In the genomic region with DNA sequence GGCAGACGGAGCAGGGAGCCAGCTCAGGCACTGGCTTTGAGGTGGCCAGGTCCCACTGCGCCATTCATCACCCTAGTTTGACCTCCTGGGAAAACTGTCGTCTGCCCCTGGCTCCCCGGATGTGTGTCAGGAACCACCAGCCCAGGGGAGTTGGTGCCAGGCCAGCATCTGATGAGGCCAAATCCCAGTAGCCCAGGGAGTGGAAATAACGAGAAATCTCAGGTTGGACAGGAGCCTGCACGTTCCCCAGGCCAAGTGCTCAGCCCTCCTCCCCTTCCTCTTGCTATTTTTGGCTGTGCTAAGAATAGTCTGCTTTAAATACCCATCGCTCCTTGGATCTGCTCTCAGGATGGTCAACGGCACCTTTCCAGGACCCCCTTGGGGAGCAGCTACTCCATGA, we compare ENCODE assay signal across 14 cellular contexts.
DNase-seq lines count a peak whose midpoint lies in the region; ATAC-seq and TF ChIP-seq lines count a peak whose summit lies in the region.
"Had no signal": no experiment of that assay in that cellular context is flagged by ENCODE, and none has a peak within 500 bp of the region (broad histone marks: within the 10 kb centered on the region; RNA-seq: fewer than 3 reads in every experiment).

No MANE protein-coding gene starts in this region.

- H3K4me3 Mint-ChIP-seq in stimulated activated naive B cell treated with anti-CD40 and anti-IgM and Interleukin-4, amounts not matched to agents 10 μg/mL and 1 μg/mL and 100 μg/mL, for 72 hours: no peak overlapping the region
- no peak overlapping the region for H3K4me3 Mint-ChIP-seq in activated naive CD4-positive, alpha-beta T cell treated with anti-CD3 and anti-CD28 coated beads for 36 hours
- H3K4me3 Mint-ChIP-seq: stimulated activated naive CD8-positive, alpha-beta T cell treated with anti-CD3 and anti-CD28 coated beads, Interleukin-15, Interleukin-2, amounts not matched to agents 100 ng/mL and 50 ng/mL, for 24 hours; WTC11 had no signal

- intact Hi-C loops in activated naive CD4-positive, alpha-beta T cell treated with anti-CD3 and anti-CD28 coated beads for 36 hours (cut with micrococcal nuclease): no loop called here
- intact Hi-C loops in PC-9 (cut with micrococcal nuclease; ENCODE audit: unreplicated experiment): no loop called here

- no peak for TF ChIP-seq CTCF in PC-9 (conservative IDR thresholded peaks at IDR 0.05)

- no peaks in the 10 kb centered on the region for H3K4me1 ChIP-seq in PC-9 (replicated peaks; ENCODE audit: insufficient read depth)
- H3K4me1 ChIP-seq: Caco-2 had no signal

- no peak overlapping the region for H3K4me3 ChIP-seq in PC-9

- H3F3A ChIP-seq in PC-9 (ENCODE audit: insufficient read depth, low read depth): no peaks in the 10 kb centered on the region

- ATAC-seq in stimulated activated naive B cell treated with anti-CD40 and anti-IgM and Interleukin-4, amounts not matched to agents 10 μg/mL and 1 μg/mL and 100 μg/mL, for 72 hours (replicated peaks): no peak
- ATAC-seq in GM21526 (IDR thresholded peaks at IDR 0.05; ENCODE audit: low FRiP score, unreplicated experiment): no peak
- ATAC-seq: WTC11 had no signal

- H3K4me1 Mint-ChIP-seq in stimulated activated naive B cell treated with anti-CD40 and anti-IgM and Interleukin-4, amounts not matched to agents 10 μg/mL and 1 μg/mL and 100 μg/mL, for 72 hours: peaks cover 30 to 44% of the 10 kb centered on the region in 2 donors
- H3K4me1 Mint-ChIP-seq in activated naive CD4-positive, alpha-beta T cell treated with anti-CD3 and anti-CD28 coated beads for 36 hours (ENCODE audit: low read depth): peaks cover 14% of the 10 kb centered on the region
- H3K4me1 Mint-ChIP-seq: WTC11 had no signal

- peaks cover 32 to 41% of the 10 kb centered on the region in 2 donors for H3K36me3 Mint-ChIP-seq in stimulated activated naive B cell treated with anti-CD40 and anti-IgM and Interleukin-4, amounts not matched to agents 10 μg/mL and 1 μg/mL and 100 μg/mL, for 72 hours
- peaks cover 1% of the 10 kb centered on the region for H3K36me3 Mint-ChIP-seq in activated naive CD4-positive, alpha-beta T cell treated with anti-CD3 and anti-CD28 coated beads for 36 hours (ENCODE audit: low read depth)
- H3K36me3 Mint-ChIP-seq: WTC11 had no signal

- no peaks in the 10 kb centered on the region for H3K9me3 ChIP-seq in PC-9 (ENCODE audit: insufficient read depth, low read depth)
- H3K9me3 ChIP-seq: Caco-2 had no signal

- CTCF ChIA-PET in activated naive CD4-positive, alpha-beta T cell treated with anti-CD3 and anti-CD28 coated beads for 36 hours (lab: Charles Lee): no interaction called here
- CTCF ChIA-PET in PC-9 (lab: Charles Lee): interaction anchor here (0.6 kb wide), 1 partner anchor 86 kb away, joined by 3 read pairs; no protein-coding TSS in a partner anchor

- H2AFZ ChIP-seq in PC-9: no peak overlapping the region

- no TSS peak for BruUV-seq in PC-9 (replicated peaks; lab: Mats Ljungman, UMichigan)

- H4K20me1 ChIP-seq in PC-9 (ENCODE audit: insufficient read depth): peaks cover 41% of the 10 kb centered on the region

- peak overlapping the region; percentile 86 for H3K27ac Mint-ChIP-seq in stimulated activated naive B cell treated with anti-CD40 and anti-IgM and Interleukin-4, amounts not matched to agents 10 μg/mL and 1 μg/mL and 100 μg/mL, for 72 hours
- H3K27ac Mint-ChIP-seq in activated naive CD4-positive, alpha-beta T cell treated with anti-CD3 and anti-CD28 coated beads for 36 hours: no peak overlapping the region
- H3K27ac Mint-ChIP-seq: stimulated activated naive CD8-positive, alpha-beta T cell treated with anti-CD3 and anti-CD28 coated beads, Interleukin-15, Interleukin-2, amounts not matched to agents 100 ng/mL and 50 ng/mL, for 24 hours; WTC11 had no signal

- H3K36me3 ChIP-seq in PC-9 (ENCODE audit: low read depth): no peaks in the 10 kb centered on the region; the same call in 1 of the 2 replicates

- no peaks in the 10 kb centered on the region for H3K9me3 Mint-ChIP-seq in stimulated activated naive B cell treated with anti-CD40 and anti-IgM and Interleukin-4, amounts not matched to agents 10 μg/mL and 1 μg/mL and 100 μg/mL, for 72 hours
- no peaks in the 10 kb centered on the region for H3K9me3 Mint-ChIP-seq in activated naive CD4-positive, alpha-beta T cell treated with anti-CD3 and anti-CD28 coated beads for 36 hours
- H3K9me3 Mint-ChIP-seq: stimulated activated naive CD8-positive, alpha-beta T cell treated with anti-CD3 and anti-CD28 coated beads, Interleukin-15, Interleukin-2, amounts not matched to agents 100 ng/mL and 50 ng/mL, for 24 hours; WTC11 had no signal

- H3K27ac ChIP-seq in caudate nucleus (ENCODE audit: low read depth, low read length) (peak overlapping the region; percentile 53), PC-9 (no peak overlapping the region)

- no peaks in the 10 kb centered on the region for H3K27me3 Mint-ChIP-seq in stimulated activated naive B cell treated with anti-CD40 and anti-IgM and Interleukin-4, amounts not matched to agents 10 μg/mL and 1 μg/mL and 100 μg/mL, for 72 hours
- H3K27me3 Mint-ChIP-seq in activated naive CD4-positive, alpha-beta T cell treated with anti-CD3 and anti-CD28 coated beads for 36 hours (ENCODE audit: low read depth): no peaks in the 10 kb centered on the region
- H3K27me3 Mint-ChIP-seq: stimulated activated naive CD8-positive, alpha-beta T cell treated with anti-CD3 and anti-CD28 coated beads, Interleukin-15, Interleukin-2, amounts not matched to agents 100 ng/mL and 50 ng/mL, for 24 hours had no signal

- H3K9me2 ChIP-seq in PC-9 (ENCODE audit: insufficient read depth): no peaks in the 10 kb centered on the region

- H3K79me2 ChIP-seq in PC-9 (ENCODE audit: low read depth): no peaks in the 10 kb centered on the region

- H3K27me3 ChIP-seq in PC-9 (ENCODE audit: insufficient read depth, low read depth): no peaks in the 10 kb centered on the region

- DNase-seq in GM04503 (ENCODE audit: low read depth): peak; percentile 39
- peak in 22 of 61 donors; percentile 14 to 68 (median 28) for DNase-seq in caudate nucleus (lab: John Stamatoyannopoulos, UW)
- peak; percentile 39 for DNase-seq in iris pigment epithelial cell (ENCODE audit: low read depth)
- DNase-seq in stimulated activated naive B cell treated with anti-CD40 and anti-IgM and Interleukin-4, amounts not matched to agents 10 μg/mL and 1 μg/mL and 100 μg/mL, for 72 hours: no peak
- no peak for DNase-seq in mesenteric fat pad (ENCODE audit: low spot score)
- DNase-seq in activated naive CD4-positive, alpha-beta T cell treated with anti-CD3 and anti-CD28 coated beads for 36 hours: no peak
- no peak for DNase-seq in PC-9
- DNase-seq: activated gamma-delta T cell, Caco-2, mammary epithelial cell, NCI-H2029 treated with DMSO at 0.1 percent for 48 hours had no signal

- POLR2A ChIA-PET in PC-9 (lab: Charles Lee; ENCODE audit: unreplicated experiment): no interaction called here

- H3K4me2 ChIP-seq in PC-9: no peak overlapping the region

Comparison
In these comparisons a context has a peak if more than half of its experiments do, and no peak if none do; other contexts are left out.
1. DNase-seq: peak in GM04503 (single experiment) and iris pigment epithelial cell (single experiment); none in stimulated activated naive B cell treated with anti-CD40 and anti-IgM and Interleukin-4, amounts not matched to agents 10 μg/mL and 1 μg/mL and 100 μg/mL, for 72 hours (single experiment), mesenteric fat pad (single experiment), activated naive CD4-positive, alpha-beta T cell treated with anti-CD3 and anti-CD28 coated beads for 36 hours (single experiment) and PC-9 (0 of 2).